In the genomic region with DNA sequence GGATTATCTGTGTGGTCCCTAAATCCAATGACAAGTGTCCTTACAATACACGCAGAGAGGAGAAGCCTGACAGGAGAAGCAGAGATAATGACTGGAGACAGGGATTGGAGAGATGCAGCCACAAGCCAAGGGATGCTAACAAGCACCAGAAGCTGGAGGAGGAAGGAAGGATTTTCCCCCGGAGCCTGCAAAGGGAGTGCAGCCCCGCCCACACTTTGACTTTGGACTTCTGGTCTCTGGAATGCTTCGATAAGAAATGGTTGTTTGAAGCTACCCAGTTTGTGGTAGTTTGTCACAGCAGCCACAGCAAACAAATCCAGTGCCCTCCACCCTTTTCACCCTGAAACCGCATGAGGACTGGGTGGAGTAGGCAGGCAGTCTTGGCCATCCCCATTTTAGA, we compare ENCODE assay signal across 2 cellular contexts.
TF ChIP-seq lines count a peak whose summit lies in the region.

No MANE protein-coding gene starts in this region.

TF ChIP-seq in K562, 482 proteins besides CTCF, POLR2A, EP300 and RAD21 (continues in another document):
- peak; percentile 41 for TF ChIP-seq CBFA2T2 (conservative IDR thresholded peaks at IDR 0.05)
- TF ChIP-seq SAFB (IDR thresholded peaks at IDR 0.05; ENCODE audit: borderline replicate concordance, low read depth, low read length) = no peak
- TF ChIP-seq POLR2G (IDR thresholded peaks at IDR 0.05; ENCODE audit: low read depth, low read length) = no peak
- TF ChIP-seq, protein P1, sequence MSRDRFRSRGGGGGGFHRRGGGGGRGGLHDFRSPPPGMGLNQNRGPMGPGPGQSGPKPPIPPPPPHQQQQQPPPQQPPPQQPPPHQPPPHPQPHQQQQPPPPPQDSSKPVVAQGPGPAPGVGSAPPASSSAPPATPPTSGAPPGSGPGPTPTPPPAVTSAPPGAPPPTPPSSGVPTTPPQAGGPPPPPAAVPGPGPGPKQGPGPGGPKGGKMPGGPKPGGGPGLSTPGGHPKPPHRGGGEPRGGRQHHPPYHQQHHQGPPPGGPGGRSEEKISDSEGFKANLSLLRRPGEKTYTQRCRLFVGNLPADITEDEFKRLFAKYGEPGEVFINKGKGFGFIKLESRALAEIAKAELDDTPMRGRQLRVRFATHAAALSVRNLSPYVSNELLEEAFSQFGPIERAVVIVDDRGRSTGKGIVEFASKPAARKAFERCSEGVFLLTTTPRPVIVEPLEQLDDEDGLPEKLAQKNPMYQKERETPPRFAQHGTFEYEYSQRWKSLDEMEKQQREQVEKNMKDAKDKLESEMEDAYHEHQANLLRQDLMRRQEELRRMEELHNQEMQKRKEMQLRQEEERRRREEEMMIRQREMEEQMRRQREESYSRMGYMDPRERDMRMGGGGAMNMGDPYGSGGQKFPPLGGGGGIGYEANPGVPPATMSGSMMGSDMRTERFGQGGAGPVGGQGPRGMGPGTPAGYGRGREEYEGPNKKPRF (IDR thresholded peaks at IDR 0.05; ENCODE audit: low read depth, low read length) = no peak
- no peak for TF ChIP-seq POLR2H (tag; IDR thresholded peaks at IDR 0.05; ENCODE audit: low read depth)
- peak; percentile 23; the same call in 1 of the 2 replicates for TF ChIP-seq NCOR1 (IDR thresholded peaks at IDR 0.05)
- TF ChIP-seq TGIF2 (CRISPR knock-in tag; IDR thresholded peaks at IDR 0.05) = no peak
- TF ChIP-seq NCOA1 (IDR thresholded peaks at IDR 0.05; ENCODE audit: low read depth) = no peak
- 0 out of 2 replicates have a peak, but pooled peaks have one; percentile 45 for TF ChIP-seq SP1 (CRISPR knock-in tag; IDR thresholded peaks at IDR 0.05)
- TF ChIP-seq ZNF263 (CRISPR knock-in tag; IDR thresholded peaks at IDR 0.05; ENCODE audit: borderline replicate concordance) = no peak
- no peak for TF ChIP-seq DPF2 (IDR thresholded peaks at IDR 0.05)
- no peak for TF ChIP-seq ZNF583 (CRISPR knock-in tag; IDR thresholded peaks at IDR 0.05)
- no peak for TF ChIP-seq ADNP (tag; IDR thresholded peaks at IDR 0.05)
- TF ChIP-seq XRCC5 (IDR thresholded peaks at IDR 0.05; ENCODE audit: low read depth, low read length) = no peak
- no peak for TF ChIP-seq ZNF589 (CRISPR knock-in tag; IDR thresholded peaks at IDR 0.05; ENCODE audit: low read depth)
- TF ChIP-seq SMARCC2 (IDR thresholded peaks at IDR 0.05; ENCODE audit: low read depth) = no peak
- TF ChIP-seq, protein P2, sequence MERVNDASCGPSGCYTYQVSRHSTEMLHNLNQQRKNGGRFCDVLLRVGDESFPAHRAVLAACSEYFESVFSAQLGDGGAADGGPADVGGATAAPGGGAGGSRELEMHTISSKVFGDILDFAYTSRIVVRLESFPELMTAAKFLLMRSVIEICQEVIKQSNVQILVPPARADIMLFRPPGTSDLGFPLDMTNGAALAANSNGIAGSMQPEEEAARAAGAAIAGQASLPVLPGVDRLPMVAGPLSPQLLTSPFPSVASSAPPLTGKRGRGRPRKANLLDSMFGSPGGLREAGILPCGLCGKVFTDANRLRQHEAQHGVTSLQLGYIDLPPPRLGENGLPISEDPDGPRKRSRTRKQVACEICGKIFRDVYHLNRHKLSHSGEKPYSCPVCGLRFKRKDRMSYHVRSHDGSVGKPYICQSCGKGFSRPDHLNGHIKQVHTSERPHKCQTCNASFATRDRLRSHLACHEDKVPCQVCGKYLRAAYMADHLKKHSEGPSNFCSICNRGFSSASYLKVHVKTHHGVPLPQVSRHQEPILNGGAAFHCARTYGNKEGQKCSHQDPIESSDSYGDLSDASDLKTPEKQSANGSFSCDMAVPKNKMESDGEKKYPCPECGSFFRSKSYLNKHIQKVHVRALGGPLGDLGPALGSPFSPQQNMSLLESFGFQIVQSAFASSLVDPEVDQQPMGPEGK (CRISPR knock-in tag; IDR thresholded peaks at IDR 0.05; ENCODE audit: borderline replicate concordance) = no peak
- TF ChIP-seq NR2C2 (CRISPR knock-in tag; IDR thresholded peaks at IDR 0.05) = no peak
- no peak for TF ChIP-seq NR2C2 (tag; IDR thresholded peaks at IDR 0.05)
- no peak for TF ChIP-seq MYBL2 (IDR thresholded peaks at IDR 0.05; ENCODE audit: low read depth)
- no peak for TF ChIP-seq MYBL2 (CRISPR knock-in tag; IDR thresholded peaks at IDR 0.05; ENCODE audit: borderline replicate concordance)
- TF ChIP-seq HDAC2 (IDR thresholded peaks at IDR 0.05) = 0 out of 2 replicates have a peak, but pooled peaks have one; percentile 26
- no peak for TF ChIP-seq DACH1 (IDR thresholded peaks at IDR 0.05; ENCODE audit: partially characterized antibody)
- TF ChIP-seq PCBP2 (IDR thresholded peaks at IDR 0.05; ENCODE audit: low read depth, low read length, poor library complexity, severe bottlenecking) = no peak
- TF ChIP-seq MITF (IDR thresholded peaks at IDR 0.05) = no peak
- TF ChIP-seq E2F5 (CRISPR knock-in tag; IDR thresholded peaks at IDR 0.05) = no peak
- TF ChIP-seq MED1 (CRISPR knock-in tag; IDR thresholded peaks at IDR 0.05; ENCODE audit: borderline replicate concordance) = no peak
- TF ChIP-seq LCOR (CRISPR knock-in tag; IDR thresholded peaks at IDR 0.05) = no peak
- TF ChIP-seq C11orf30 (IDR thresholded peaks at IDR 0.05; ENCODE audit: low read depth) = no peak
- no peak for TF ChIP-seq SOX6 (IDR thresholded peaks at IDR 0.05)

TF ChIP-seq in HepG2, 621 proteins besides CTCF, POLR2A, EP300 and RAD21 (continues in another document):
- TF ChIP-seq ZFP90 (CRISPR knock-in tag; IDR thresholded peaks at IDR 0.05; ENCODE audit: borderline replicate concordance) (no peak), ETV5 (CRISPR knock-in tag; IDR thresholded peaks at IDR 0.05; ENCODE audit: borderline replicate concordance) (peak; percentile 14; the same call in 1 of the 2 replicates), PAXIP1 (CRISPR knock-in tag; conservative IDR thresholded peaks at IDR 0.05) (peak; percentile 53; the same call in 1 of the 2 replicates), ZBTB25 (CRISPR knock-in tag; IDR thresholded peaks at IDR 0.05) (no peak), IKZF5 (CRISPR knock-in tag; IDR thresholded peaks at IDR 0.05) (0 out of 2 replicates have a peak, but pooled peaks have one; percentile 9), MED1 (CRISPR knock-in tag; IDR thresholded peaks at IDR 0.05) (peak; percentile 32; the same call in 1 of the 2 replicates), SALL1 (CRISPR knock-in tag; IDR thresholded peaks at IDR 0.05) (peak; percentile 41), HDAC2 (CRISPR knock-in tag; IDR thresholded peaks at IDR 0.05) (peak; percentile 18; the same call in 1 of the 2 replicates), ELF3 (CRISPR knock-in tag; IDR thresholded peaks at IDR 0.05) (0 out of 2 replicates have a peak, but pooled peaks have one; percentile 26), ZNF280D (CRISPR knock-in tag; IDR thresholded peaks at IDR 0.05) (peak; percentile 92), ZNF230 (CRISPR knock-in tag; IDR thresholded peaks at IDR 0.05) (no peak), GATAD2A (CRISPR knock-in tag; IDR thresholded peaks at IDR 0.05) (peak; percentile 46), ZMYM3 (CRISPR knock-in tag; IDR thresholded peaks at IDR 0.05) (peak; percentile 78), ZNF33B (CRISPR knock-in tag; IDR thresholded peaks at IDR 0.05) (no peak), NCOA2 (CRISPR knock-in tag; IDR thresholded peaks at IDR 0.05) (peak; percentile 26; the same call in 1 of the 2 replicates), TEAD3 (CRISPR knock-in tag; optimal IDR thresholded peaks at IDR 0.05; ENCODE audit: borderline replicate concordance) (peak; percentile 70), MAFF (IDR thresholded peaks at IDR 0.05; ENCODE audit: low read depth, low read length) (no peak), JUN (CRISPR knock-in tag; IDR thresholded peaks at IDR 0.05) (no peak), NR2F6 (IDR thresholded peaks at IDR 0.05) (no peak), NR2F6 (CRISPR knock-in tag; IDR thresholded peaks at IDR 0.05) (peak; percentile 43; the same call in 1 of the 2 replicates), CHCHD3 (CRISPR knock-in tag; IDR thresholded peaks at IDR 0.05) (no peak), SP5 (CRISPR knock-in tag; IDR thresholded peaks at IDR 0.05; ENCODE audit: borderline replicate concordance, low read depth) (peak; percentile 79), ZNF12 (CRISPR knock-in tag; IDR thresholded peaks at IDR 0.05) (peak; percentile 68), LCORL (IDR thresholded peaks at IDR 0.05) (no peak), LCORL (CRISPR knock-in tag; IDR thresholded peaks at IDR 0.05) (0 out of 2 replicates have a peak, but pooled peaks have one; percentile 23)
- TF ChIP-seq, protein P3, sequence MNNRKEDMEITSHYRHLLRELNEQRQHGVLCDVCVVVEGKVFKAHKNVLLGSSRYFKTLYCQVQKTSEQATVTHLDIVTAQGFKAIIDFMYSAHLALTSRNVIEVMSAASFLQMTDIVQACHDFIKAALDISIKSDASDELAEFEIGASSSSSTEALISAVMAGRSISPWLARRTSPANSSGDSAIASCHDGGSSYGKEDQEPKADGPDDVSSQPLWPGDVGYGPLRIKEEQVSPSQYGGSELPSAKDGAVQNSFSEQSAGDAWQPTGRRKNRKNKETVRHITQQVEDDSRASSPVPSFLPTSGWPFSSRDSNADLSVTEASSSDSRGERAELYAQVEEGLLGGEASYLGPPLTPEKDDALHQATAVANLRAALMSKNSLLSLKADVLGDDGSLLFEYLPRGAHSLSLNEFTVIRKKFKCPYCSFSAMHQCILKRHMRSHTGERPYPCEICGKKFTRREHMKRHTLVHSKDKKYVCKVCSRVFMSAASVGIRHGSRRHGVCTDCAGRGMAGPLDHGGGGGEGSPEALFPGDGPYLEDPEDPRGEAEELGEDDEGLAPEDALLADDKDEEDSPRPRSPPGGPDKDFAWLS (CRISPR knock-in tag; IDR thresholded peaks at IDR 0.05; ENCODE audit: borderline replicate concordance) = no peak
- TF ChIP-seq, protein P4, sequence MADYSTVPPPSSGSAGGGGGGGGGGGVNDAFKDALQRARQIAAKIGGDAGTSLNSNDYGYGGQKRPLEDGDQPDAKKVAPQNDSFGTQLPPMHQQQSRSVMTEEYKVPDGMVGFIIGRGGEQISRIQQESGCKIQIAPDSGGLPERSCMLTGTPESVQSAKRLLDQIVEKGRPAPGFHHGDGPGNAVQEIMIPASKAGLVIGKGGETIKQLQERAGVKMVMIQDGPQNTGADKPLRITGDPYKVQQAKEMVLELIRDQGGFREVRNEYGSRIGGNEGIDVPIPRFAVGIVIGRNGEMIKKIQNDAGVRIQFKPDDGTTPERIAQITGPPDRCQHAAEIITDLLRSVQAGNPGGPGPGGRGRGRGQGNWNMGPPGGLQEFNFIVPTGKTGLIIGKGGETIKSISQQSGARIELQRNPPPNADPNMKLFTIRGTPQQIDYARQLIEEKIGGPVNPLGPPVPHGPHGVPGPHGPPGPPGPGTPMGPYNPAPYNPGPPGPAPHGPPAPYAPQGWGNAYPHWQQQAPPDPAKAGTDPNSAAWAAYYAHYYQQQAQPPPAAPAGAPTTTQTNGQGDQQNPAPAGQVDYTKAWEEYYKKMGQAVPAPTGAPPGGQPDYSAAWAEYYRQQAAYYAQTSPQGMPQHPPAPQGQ (CRISPR knock-in tag; IDR thresholded peaks at IDR 0.05; ENCODE audit: borderline replicate concordance) = peak; percentile 22; the same call in 1 of the 2 replicates
